25 cellular contexts compared by ENCODE assay signal in the genomic region with DNA sequence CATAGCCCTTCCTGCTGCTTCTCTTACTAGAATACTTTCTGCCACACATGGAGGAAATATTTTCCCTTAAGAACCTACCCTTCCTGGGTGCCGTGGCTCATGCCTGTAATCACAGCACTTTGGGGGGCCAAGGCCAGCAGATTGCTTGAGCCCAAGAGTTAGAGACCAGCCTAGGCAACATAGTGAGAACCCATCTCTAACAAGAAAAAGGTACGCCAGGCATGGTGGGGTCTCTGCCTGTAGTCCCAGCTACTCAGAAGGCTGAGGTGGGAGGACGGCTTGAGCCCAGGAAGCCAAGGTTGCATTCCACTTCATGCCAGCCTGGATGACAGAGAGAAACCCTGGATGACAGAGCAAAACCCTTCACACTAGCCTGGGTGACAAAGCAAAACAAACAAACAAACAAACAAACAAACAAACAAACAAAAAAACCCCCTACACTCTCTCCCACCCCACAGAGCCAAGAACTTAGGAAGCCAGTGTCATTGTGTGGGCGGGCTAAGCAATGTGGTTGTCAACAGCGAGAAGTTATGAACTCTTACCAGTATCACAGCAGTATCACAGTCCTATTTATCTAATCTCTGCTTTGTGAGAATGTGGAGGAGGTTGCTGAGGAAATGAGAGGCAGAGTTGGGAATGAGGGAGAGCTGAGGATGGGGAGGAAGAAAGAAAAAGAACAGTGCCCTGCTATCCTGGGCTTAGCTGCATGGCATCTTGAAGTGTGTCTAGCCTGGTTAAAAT. TPM values are rescaled to one million over a fixed set of nuclear protein-coding genes. Genes with fewer than 3 reads are reported as not detected.
DNase-seq lines count a peak whose midpoint lies in the region; TF ChIP-seq lines count a peak whose summit lies in the region.
"Had no signal": no experiment of that assay in that cellular context is flagged by ENCODE, and none has a peak within 500 bp of the region (broad histone marks: within the 10 kb centered on the region; RNA-seq: fewer than 3 reads in every experiment).

No MANE protein-coding gene starts in this region.

- H3K27me3 ChIP-seq in left ventricle myocardium inferior (ENCODE audit: low read depth): no peaks in the 10 kb centered on the region
- H3K27me3 ChIP-seq: adrenal gland, esophagus squamous epithelium, Peyer's patch had no signal

- H3K4me1 ChIP-seq in left ventricle myocardium inferior: peaks cover 30% of the 10 kb centered on the region
- H3K4me1 ChIP-seq: adrenal gland, esophagus squamous epithelium, lower lobe of right lung, parathyroid adenoma, Peyer's patch had no signal

- no peaks in the 10 kb centered on the region for H3K36me3 ChIP-seq in left ventricle myocardium inferior
- H3K36me3 ChIP-seq: adrenal gland, esophagus squamous epithelium, lower lobe of right lung, Peyer's patch, thoracic aorta had no signal

- peak overlapping the region; percentile 72 for H3K27ac ChIP-seq in left ventricle myocardium inferior (replicated peaks)
- H3K27ac ChIP-seq: adrenal gland, lower lobe of right lung, parathyroid adenoma, Peyer's patch, thoracic aorta had no signal

- peak overlapping the region; percentile 39 for H3K27ac Mint-ChIP-seq in nephron progenitor cell
- H3K27ac Mint-ChIP-seq: activated B cell treated with CpG ODN at 0.5 μM for 24 hours; activated T-cell treated with anti-CD3 and anti-CD28 coated beads, Interleukin-2, amount 50 U/mL, for 72 hours; CD4-positive, alpha-beta T cell had no signal

- no peak overlapping the region for H3K4me3 Mint-ChIP-seq in nephron progenitor cell
- H3K4me3 Mint-ChIP-seq: activated B cell treated with CpG ODN at 0.5 μM for 24 hours; activated T-cell treated with anti-CD3 and anti-CD28 coated beads, Interleukin-2, amount 50 U/mL, for 72 hours; CD4-positive, alpha-beta T cell; nephron had no signal

- no peaks in the 10 kb centered on the region for H3K9me3 Mint-ChIP-seq in nephron progenitor cell
- H3K9me3 Mint-ChIP-seq: activated T-cell treated with anti-CD3 and anti-CD28 coated beads, Interleukin-2, amount 50 U/mL, for 72 hours; CD4-positive, alpha-beta T cell had no signal

- DNase-seq in left ventricle myocardium inferior (no peak), cardiac septum (ENCODE audit: low spot score) (no peak), fibroblast of the aortic adventitia (ENCODE audit: low read depth) (peak; percentile 6), nephron progenitor cell (no peak), NCI-H345 treated with DMSO at 0.1 percent for 48 hours (lab: John Stamatoyannopoulos, UW; ENCODE audit: unreplicated experiment) (no peak), NCI-H446 treated with DMSO at 0.1 percent for 48 hours (lab: John Stamatoyannopoulos, UW) (no peak), DMS79 treated with DMSO at 0.1 percent for 48 hours (lab: John Stamatoyannopoulos, UW) (no peak)
- DNase-seq in stimulated activated naive CD4-positive, alpha-beta T cell (lab: John Stamatoyannopoulos, UW): no peak
- DNase-seq: activated B cell treated with CpG ODN at 0.5 μM for 24 hours; activated CD4-positive, alpha-beta T cell treated with anti-CD3 and anti-CD28 coated beads, Interleukin-2, amount 50 U/mL, for 1 hour; activated naive CD4-positive, alpha-beta T cell; activated T-cell treated with anti-CD3 and anti-CD28 coated beads, Interleukin-2, amount 50 U/mL, for 72 hours; adrenal gland; AML-193; CD4-positive, alpha-beta T cell; cortex of kidney; esophagus squamous epithelium; lower lobe of right lung; NCI-H1092; NCI-H187 treated with DMSO at 0.1 percent for 48 hours; Peyer's patch; stimulated activated naive CD8-positive, alpha-beta T cell treated with anti-CD3 and anti-CD28 coated beads, Interleukin-15, Interleukin-2, amounts not matched to agents 100 U/mL and 50 U/mL, for 24 hours had no signal

- H3K27me3 Mint-ChIP-seq in nephron progenitor cell (ENCODE audit: low read depth, poor library complexity): no peaks in the 10 kb centered on the region
- H3K27me3 Mint-ChIP-seq: activated B cell treated with CpG ODN at 0.5 μM for 24 hours; CD4-positive, alpha-beta T cell had no signal

- H3K4me1 Mint-ChIP-seq in nephron progenitor cell: peaks cover 28% of the 10 kb centered on the region
- H3K4me1 Mint-ChIP-seq: activated B cell treated with CpG ODN at 0.5 μM for 24 hours had no signal

- H3K9me3 ChIP-seq in left ventricle myocardium inferior (replicated peaks): peaks cover 14% of the 10 kb centered on the region
- H3K9me3 ChIP-seq: adrenal gland, esophagus squamous epithelium, lower lobe of right lung, Peyer's patch, thoracic aorta had no signal

- intact Hi-C loops in left ventricle myocardium inferior (cut with micrococcal nuclease) (no loop called here), cardiac septum (cut with DNase I) (loop anchor here (2.0 kb wide), 1 partner anchor 53 kb away; a partner anchor contains a TSS)

- H3K36me3 Mint-ChIP-seq in nephron progenitor cell (ENCODE audit: low read depth): no peaks in the 10 kb centered on the region

- TF ChIP-seq CTCF in left ventricle myocardium inferior (IDR thresholded peaks at IDR 0.05; ENCODE audit: borderline replicate concordance) (no peak), fibroblast of the aortic adventitia (IDR thresholded peaks at IDR 0.05; ENCODE audit: insufficient read depth, low read length) (no peak), nephron progenitor cell (IDR thresholded peaks at IDR 0.05) (no peak)

- H3K4me3 ChIP-seq in left ventricle myocardium inferior (no peak overlapping the region), fibroblast of the aortic adventitia (ENCODE audit: low read depth, low read length) (no peak overlapping the region)
- H3K4me3 ChIP-seq: adrenal gland, esophagus squamous epithelium, lower lobe of right lung, Peyer's patch, thoracic aorta had no signal

RNA-seq across cellular contexts. Expression of a gene that starts 53.8 kb away (rescaled TPM):
- total RNA-seq in left ventricle myocardium inferior (34.3 TPM), cardiac septum (31.9 TPM), fibroblast of the aortic adventitia (ENCODE audit: low replicate concordance) (0.63 and 4.5 TPM in 2 replicates)
- total RNA-seq: activated B cell treated with CpG ODN at 0.5 μM for 24 hours; activated T-cell treated with anti-CD3 and anti-CD28 coated beads, Interleukin-2, amount 50 U/mL, for 72 hours; CD4-positive, alpha-beta T cell had no signal
